ENCODE assay signal across 20 cellular contexts in genomic region chr17:41989702-41990419, GRCh38. TPM values are rescaled to one million over a fixed set of nuclear protein-coding genes. Genes with fewer than 3 reads are reported as not detected.
DNase-seq lines count a peak whose midpoint lies in the region; ATAC-seq and TF ChIP-seq lines count a peak whose summit lies in the region.
"Had no signal": no experiment of that assay in that cellular context is flagged by ENCODE, and none has a peak within 500 bp of the region (broad histone marks: within the 10 kb centered on the region; RNA-seq: fewer than 3 reads in every experiment).

No MANE protein-coding gene starts in this region.

- no peaks in the 10 kb centered on the region for H3K27me3 Mint-ChIP-seq in activated CD8-positive, alpha-beta T cell treated with anti-CD3 and anti-CD28 coated beads for 36 hours
- no peaks in the 10 kb centered on the region for H3K27me3 Mint-ChIP-seq in activated CD8-positive, alpha-beta T cell treated with anti-CD3 and anti-CD28 coated beads, Interleukin-2, amount 10 ng/mL, durations not matched to agents 7 days and 5 days (ENCODE audit: low read depth)

- no peak for TF ChIP-seq EP300 in stomach (IDR thresholded peaks at IDR 0.05)

- H3K36me3 ChIP-seq in stomach = peaks cover 67 to 100% (median 98%) of the 10 kb centered on the region in 4 donors

- 70 to 79% (median 72%) methylated on average over 5 of the region's 5 CpGs for WGBS in stomach, 5 donors

- peak overlapping the region; percentile 11 for H3K27ac Mint-ChIP-seq in activated CD8-positive, alpha-beta T cell treated with anti-CD3 and anti-CD28 coated beads for 36 hours
- no peak overlapping the region for H3K27ac Mint-ChIP-seq in activated CD8-positive, alpha-beta T cell treated with anti-CD3 and anti-CD28 coated beads, Interleukin-2, amount 10 ng/mL, durations not matched to agents 7 days and 5 days

- H3K27me3 ChIP-seq in stomach = no peaks in the 10 kb centered on the region

- H3K4me1 ChIP-seq in stomach = peaks cover 0 to 16% (median 6%) of the 10 kb centered on the region in 4 donors

- intact Hi-C loops in activated CD8-positive, alpha-beta T cell treated with anti-CD3 and anti-CD28 coated beads for 36 hours (cut with micrococcal nuclease) = no loop called here
- intact Hi-C loops in stomach (cut with DNase I; ENCODE audit: low total_unique reads) = no loop called here

- H3K27ac ChIP-seq in angular gyrus (ENCODE audit: low read depth, low read length) (peak overlapping the region; percentile 41), stomach (peak overlapping the region in 4 of 5 donors; percentile 10 to 32 (median 28))

- TF ChIP-seq POLR2A in stomach (IDR thresholded peaks at IDR 0.05) = no peak

- no peak for ATAC-seq in activated CD8-positive, alpha-beta T cell treated with anti-CD3 and anti-CD28 coated beads for 36 hours
- no peak for ATAC-seq in activated CD8-positive, alpha-beta T cell treated with anti-CD3 and anti-CD28 coated beads, Interleukin-2, amount 10 ng/mL, durations not matched to agents 7 days and 5 days
- peak; percentile 94 for ATAC-seq in left lobe of liver

- no peak overlapping the region for H3K4me3 Mint-ChIP-seq in activated CD8-positive, alpha-beta T cell treated with anti-CD3 and anti-CD28 coated beads for 36 hours
- H3K4me3 Mint-ChIP-seq in activated CD8-positive, alpha-beta T cell treated with anti-CD3 and anti-CD28 coated beads, Interleukin-2, amount 10 ng/mL, durations not matched to agents 7 days and 5 days = no peak overlapping the region

- CTCF ChIA-PET in activated CD8-positive, alpha-beta T cell treated with anti-CD3 and anti-CD28 coated beads for 36 hours (lab: Charles Lee) = interaction anchor here (1.0 kb wide), 1 partner anchor 27 kb away, joined by 3 read pairs; the partner anchor contains the start of gene DNAJC7
- CTCF ChIA-PET in activated CD8-positive, alpha-beta T cell treated with anti-CD3 and anti-CD28 coated beads, Interleukin-2, amount 10 ng/mL, durations not matched to agents 7 days and 5 days (lab: Charles Lee) = interaction anchor here (1.0 to 2.7 kb wide), 3 partner anchors 23 to 30 kb away, joined by 3 to 10 read pairs (median 3); partner anchors contain the start of gene NKIRAS2

- TF ChIP-seq CTCF in activated CD8-positive, alpha-beta T cell treated with anti-CD3 and anti-CD28 coated beads for 36 hours (IDR thresholded peaks at IDR 0.05) = no peak
- no peak for TF ChIP-seq CTCF in stomach (IDR thresholded peaks at IDR 0.05)

- no peaks in the 10 kb centered on the region for H3K9me3 ChIP-seq in stomach

- H3K9me3 Mint-ChIP-seq in activated CD8-positive, alpha-beta T cell treated with anti-CD3 and anti-CD28 coated beads for 36 hours = no peaks in the 10 kb centered on the region
- no peaks in the 10 kb centered on the region for H3K9me3 Mint-ChIP-seq in activated CD8-positive, alpha-beta T cell treated with anti-CD3 and anti-CD28 coated beads, Interleukin-2, amount 10 ng/mL, durations not matched to agents 7 days and 5 days (ENCODE audit: insufficient read depth)

- peaks cover 15% of the 10 kb centered on the region for H3K4me1 Mint-ChIP-seq in activated CD8-positive, alpha-beta T cell treated with anti-CD3 and anti-CD28 coated beads for 36 hours (ENCODE audit: low read depth)
- no peaks in the 10 kb centered on the region for H3K4me1 Mint-ChIP-seq in activated CD8-positive, alpha-beta T cell treated with anti-CD3 and anti-CD28 coated beads, Interleukin-2, amount 10 ng/mL, durations not matched to agents 7 days and 5 days (ENCODE audit: low read depth)

- no peak for DNase-seq in activated CD8-positive, alpha-beta T cell treated with anti-CD3 and anti-CD28 coated beads for 36 hours
- DNase-seq in activated CD8-positive, alpha-beta T cell treated with anti-CD3 and anti-CD28 coated beads, Interleukin-2, amount 10 ng/mL, durations not matched to agents 7 days and 5 days = no peak
- DNase-seq in left lobe of liver (ENCODE audit: low spot score) (peak; percentile 88), stomach (no peak), Kasumi-1 (lab: John Stamatoyannopoulos, UW) (no peak), NCI-H128 (lab: John Stamatoyannopoulos, UW; ENCODE audit: unreplicated experiment) (no peak), GM19238 (ENCODE audit: insufficient read length, low spot score) (no peak)
- DNase-seq: 8988T, C1 segment of cervical spinal cord, DMS153, EL, H7, KBM-7, MM.1S, NCI-H1417 treated with DMSO at 0.1 percent for 48 hours, NCI-H2029, NCI-H2171 treated with DMSO at 0.1 percent for 48 hours, NCI-H82, SHP77 had no signal

- no peak overlapping the region for H3K4me3 ChIP-seq in stomach

- POLR2A ChIA-PET in activated CD8-positive, alpha-beta T cell treated with anti-CD3 and anti-CD28 coated beads for 36 hours (lab: Charles Lee) = interaction anchor here (0.6 to 1.9 kb wide), 4 partner anchors 9 to 133 kb away, joined by 3 to 6 read pairs (median 5); partner anchors contain the start of gene DNAJC7
- POLR2A ChIA-PET in activated CD8-positive, alpha-beta T cell treated with anti-CD3 and anti-CD28 coated beads, Interleukin-2, amount 10 ng/mL, durations not matched to agents 7 days and 5 days (lab: Charles Lee) = interaction anchor here (1.2 kb wide), 1 partner anchor 27 kb away, joined by 4 read pairs; the partner anchor contains the start of gene DNAJC7

- H3K36me3 Mint-ChIP-seq in activated CD8-positive, alpha-beta T cell treated with anti-CD3 and anti-CD28 coated beads for 36 hours (ENCODE audit: low read depth) = peaks cover 54% of the 10 kb centered on the region
- H3K36me3 Mint-ChIP-seq in activated CD8-positive, alpha-beta T cell treated with anti-CD3 and anti-CD28 coated beads, Interleukin-2, amount 10 ng/mL, durations not matched to agents 7 days and 5 days (ENCODE audit: low read depth) = peaks cover 65% of the 10 kb centered on the region

RNA-seq across cellular contexts. Expression of gene CNP, which starts 23.3 kb away (rescaled TPM):
- 10 to 100 TPM; 50.1 to 54.5 TPM for total RNA-seq in activated CD8-positive, alpha-beta T cell treated with anti-CD3 and anti-CD28 coated beads for 36 hours
- 10 to 100 TPM; 93.4 to 94.6 TPM for total RNA-seq in activated CD8-positive, alpha-beta T cell treated with anti-CD3 and anti-CD28 coated beads, Interleukin-2, amount 10 ng/mL, durations not matched to agents 7 days and 5 days
- total RNA-seq in left lobe of liver (31.4 TPM), stomach (10 to 100 TPM; 21.0 to 47.2 (median 30.7) TPM)
- polyA plus RNA-seq in stomach = 10 to 100 TPM; 27.3 to 29.1 (median 29.0) TPM

RNA-seq across cellular contexts. Expression of gene DNAJC7, which starts 27.4 kb away (rescaled TPM):
- total RNA-seq in activated CD8-positive, alpha-beta T cell treated with anti-CD3 and anti-CD28 coated beads for 36 hours = 10 to 100 TPM; 86.7 to 90.3 TPM
- 10 to 100 TPM; 86.1 to 99.8 TPM for total RNA-seq in activated CD8-positive, alpha-beta T cell treated with anti-CD3 and anti-CD28 coated beads, Interleukin-2, amount 10 ng/mL, durations not matched to agents 7 days and 5 days
- total RNA-seq in left lobe of liver (33.2 TPM), stomach (100 to 1,000 TPM in 1 of 5 donors, 10 to 100 TPM in 4; 12.3 to 161 (median 61.6) TPM)
- polyA plus RNA-seq in stomach = 10 to 100 TPM; 66.7 to 93.3 (median 74.5) TPM

RNA-seq across cellular contexts. Expression of gene NKIRAS2, which starts 30.0 kb away (rescaled TPM):
- total RNA-seq in activated CD8-positive, alpha-beta T cell treated with anti-CD3 and anti-CD28 coated beads for 36 hours = 10 to 100 TPM; 13.8 to 15.0 TPM
- total RNA-seq in activated CD8-positive, alpha-beta T cell treated with anti-CD3 and anti-CD28 coated beads, Interleukin-2, amount 10 ng/mL, durations not matched to agents 7 days and 5 days = 10 to 100 TPM; 25.7 to 26.2 TPM
- 12.9 TPM for total RNA-seq in left lobe of liver
- total RNA-seq in stomach = 10 to 100 TPM in 4 of 5 donors, 1 to 10 TPM in 1; 7.5 to 27.4 (median 19.6) TPM
- polyA plus RNA-seq in stomach = 10 to 100 TPM; 16.8 to 28.5 (median 27.6) TPM

RNA-seq across cellular contexts. Expression of gene ODAD4, which starts 59.4 kb away (rescaled TPM):
- 1 to 10 TPM in 1 of 2 experiments, under 1 TPM in 1; 0.81 to 1.4 TPM for total RNA-seq in activated CD8-positive, alpha-beta T cell treated with anti-CD3 and anti-CD28 coated beads for 36 hours
- under 1 TPM; 0.89 to 0.97 TPM for total RNA-seq in activated CD8-positive, alpha-beta T cell treated with anti-CD3 and anti-CD28 coated beads, Interleukin-2, amount 10 ng/mL, durations not matched to agents 7 days and 5 days
- total RNA-seq in left lobe of liver = 0.30 TPM
- total RNA-seq in stomach = 1 to 10 TPM in 1 of 5 donors, not detected in 4; 1.3 TPM
- 1 to 10 TPM in 1 of 3 donors, under 1 TPM in 2; 0.78 to 2.1 (median 0.81) TPM for polyA plus RNA-seq in stomach
